In the genomic region with DNA sequence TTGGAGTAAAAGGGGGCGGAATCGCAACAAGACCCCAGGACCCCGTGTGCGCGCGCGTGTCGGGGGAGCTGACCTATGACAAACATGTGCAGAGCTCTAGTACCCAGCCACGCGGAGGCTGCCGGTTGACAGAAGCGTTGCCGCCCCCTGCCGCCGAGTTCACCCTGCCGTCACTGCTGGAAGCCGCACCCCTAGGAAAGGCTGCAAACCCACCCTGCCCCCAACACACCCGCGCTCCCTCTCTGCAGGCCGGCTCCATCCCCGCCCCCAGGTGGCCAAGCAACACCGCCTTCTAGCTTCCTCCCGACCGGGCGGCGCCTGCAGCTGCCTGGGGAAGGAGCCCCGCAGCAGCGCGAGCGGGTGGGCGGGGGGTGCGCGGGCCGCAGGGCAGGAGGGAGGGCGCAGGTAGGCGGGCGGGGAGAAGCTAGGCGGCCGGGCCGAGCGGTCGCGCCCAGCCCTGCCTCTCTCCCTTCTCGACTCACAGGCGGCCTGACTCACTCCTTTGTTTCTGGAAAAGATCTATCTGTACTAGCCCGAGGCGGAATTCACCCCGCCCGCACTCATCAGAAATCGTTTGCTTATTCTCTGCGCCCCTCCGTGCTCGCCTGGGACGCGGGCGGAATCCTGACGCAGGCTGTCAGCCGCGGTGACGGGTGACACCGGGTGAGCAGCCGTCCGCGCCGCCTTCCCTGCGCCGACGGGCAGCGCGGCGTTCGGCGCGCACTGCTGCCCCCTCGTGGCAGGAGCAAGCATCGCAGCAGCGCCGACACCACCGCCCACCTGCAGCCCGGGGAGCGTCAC, we compare ENCODE assay signal across 8 cellular contexts.
DNase-seq lines count a peak whose midpoint lies in the region; ATAC-seq and TF ChIP-seq lines count a peak whose summit lies in the region.

No MANE protein-coding gene starts in this region.

- CTCF ChIA-PET in PC-3 (lab: Charles Lee) = interaction anchor here (0.6 to 2.0 kb wide), 18 partner anchors 15 to 638 kb away, joined by 3 to 18 read pairs (median 4); no protein-coding TSS in a partner anchor

- H3K27me3 Mint-ChIP-seq in activated T-cell treated with anti-CD3 and anti-CD28 coated beads, Interleukin-2, amount 50 U/mL, for 24 hours = no peaks in the 10 kb centered on the region

- no peaks in the 10 kb centered on the region for H3K36me3 Mint-ChIP-seq in activated T-cell treated with anti-CD3 and anti-CD28 coated beads, Interleukin-2, amount 50 U/mL, for 24 hours (ENCODE audit: low read depth)

- no peak for TF ChIP-seq POLR2A in esophagus muscularis mucosa (IDR thresholded peaks at IDR 0.05; ENCODE audit: low read depth)

- peak overlapping the region; percentile 87 for H3K4me2 ChIP-seq in PC-3 (ENCODE audit: low read length)

- H3K27ac Mint-ChIP-seq in activated T-cell treated with anti-CD3 and anti-CD28 coated beads, Interleukin-2, amount 50 U/mL, for 24 hours = peak overlapping the region; percentile 98

- BruUV-seq in PC-3 (replicated peaks; lab: Mats Ljungman, UMichigan) = no TSS peak

- peaks cover 34% of the 10 kb centered on the region for H3K4me1 ChIP-seq in PC-3 (ENCODE audit: insufficient read depth, low read length)
- peaks cover 5 to 23% (median 14%) of the 10 kb centered on the region in 4 donors for H3K4me1 ChIP-seq in esophagus muscularis mucosa
- no peaks in the 10 kb centered on the region for H3K4me1 ChIP-seq in muscle layer of duodenum (ENCODE audit: control insufficient read depth in 1 of 2, insufficient read depth in 2 of 2, low read length in 2 of 2)

- H3K9me3 ChIP-seq in PC-3 (ENCODE audit: low read length) = no peaks in the 10 kb centered on the region
- H3K9me3 ChIP-seq in esophagus muscularis mucosa = no peaks in the 10 kb centered on the region
- H3K9me3 ChIP-seq in muscle layer of duodenum (ENCODE audit: control insufficient read depth in 1 of 2, low read length in 2 of 2) = no peaks in the 10 kb centered on the region

- POLR2A ChIA-PET in PC-3 (lab: Charles Lee; ENCODE audit: unreplicated experiment) = interaction anchor here (0.6 to 1.7 kb wide), 8 partner anchors 21 to 637 kb away, joined by 3 to 21 read pairs (median 6); no protein-coding TSS in a partner anchor

- H4K20me1 ChIP-seq in PC-3 (ENCODE audit: low read length) = no peaks in the 10 kb centered on the region

- no peaks in the 10 kb centered on the region for H3K79me2 ChIP-seq in PC-3 (ENCODE audit: low read length)

- H3K27me3 ChIP-seq in PC-3 (ENCODE audit: low read length) = no peaks in the 10 kb centered on the region
- no peaks in the 10 kb centered on the region for H3K27me3 ChIP-seq in esophagus muscularis mucosa
- H3K27me3 ChIP-seq in muscle layer of duodenum (ENCODE audit: low read depth, low read length) = no peaks in the 10 kb centered on the region

- WGBS in esophagus muscularis mucosa = under 1% methylated on average over 44 of the region's 81 CpGs

- peak; percentile 96 for TF ChIP-seq CTCF in PC-3 (conservative IDR thresholded peaks at IDR 0.05; ENCODE audit: low read depth, low read length)
- peak in 2 of 3 experiments; percentile 95 to 97 for TF ChIP-seq CTCF in esophagus muscularis mucosa (IDR thresholded peaks at IDR 0.05)

- H3K27ac ChIP-seq in PC-3 (ENCODE audit: low read length) = peak overlapping the region; percentile 96
- peak overlapping the region; percentile 84 to 95 (median 90) for H3K27ac ChIP-seq in esophagus muscularis mucosa (replicated peaks in 1 of 4)
- no peak overlapping the region for H3K27ac ChIP-seq in muscle layer of duodenum (ENCODE audit: low read length)

- ATAC-seq in GM21786 (IDR thresholded peaks at IDR 0.05; ENCODE audit: unreplicated experiment) = peak; percentile 88
- ATAC-seq in PC-3 = peak; percentile 80

- DNase-seq in DMS53 treated with DMSO at 0.1 percent for 48 hours (lab: John Stamatoyannopoulos, UW; ENCODE audit: unreplicated experiment) (peak; percentile 68), KG1 (lab: John Stamatoyannopoulos, UW) (peak; percentile 64), PC-3 (peak; percentile 90), esophagus muscularis mucosa (ENCODE audit: extremely low spot score) (peak; percentile 94)
- peak; percentile 93 for DNase-seq in activated T-cell treated with anti-CD3 and anti-CD28 coated beads, Interleukin-2, amount 50 U/mL, for 24 hours
- peak; percentile 90 for DNase-seq in stimulated activated CD8-positive, alpha-beta memory T cell treated with anti-CD3 and anti-CD28 coated beads, Interleukin-7, amount 100 ng/mL, for 24 hours (ENCODE audit: low read depth)

- H3K36me3 ChIP-seq in PC-3 (ENCODE audit: low read depth, low read length) = no peaks in the 10 kb centered on the region
- H3K36me3 ChIP-seq in esophagus muscularis mucosa = no peaks in the 10 kb centered on the region
- H3K36me3 ChIP-seq in muscle layer of duodenum (ENCODE audit: control insufficient read depth in 1 of 2, insufficient read depth in 2 of 2, low read length in 2 of 2) = no peaks in the 10 kb centered on the region

- intact Hi-C loops in PC-3 (cut with micrococcal nuclease) (loop anchor here (1.0 kb wide), 6 partner anchors 20 to 637 kb away; partner anchors contain the start of gene ZBTB20), esophagus muscularis mucosa (cut with DNase I) (loop anchor here (5.0 to 10.0 kb wide), 2 partner anchors 127 to 569 kb away; no protein-coding TSS in a partner anchor)

- H3F3A ChIP-seq in PC-3 (ENCODE audit: low read length, unreplicated experiment) = peaks cover 3% of the 10 kb centered on the region

- H3K4me3 ChIP-seq in PC-3 (ENCODE audit: low read length) (peak overlapping the region; percentile 65), esophagus muscularis mucosa (peak overlapping the region; percentile 69 to 87 (median 73)), muscle layer of duodenum (ENCODE audit: low read depth in 1 of 2, low read length in 2 of 2) (peak overlapping the region; percentile 45 to 69)

- no peaks in the 10 kb centered on the region for H3K9me2 ChIP-seq in PC-3 (replicated peaks; ENCODE audit: low read length)

- TF ChIP-seq EP300 in esophagus muscularis mucosa (IDR thresholded peaks at IDR 0.05) = no peak

- peak overlapping the region; percentile 94 for H3K9ac ChIP-seq in PC-3 (ENCODE audit: low read length)

- no peaks in the 10 kb centered on the region for H3K9me3 Mint-ChIP-seq in activated T-cell treated with anti-CD3 and anti-CD28 coated beads, Interleukin-2, amount 50 U/mL, for 24 hours

- H3K4me1 Mint-ChIP-seq in activated T-cell treated with anti-CD3 and anti-CD28 coated beads, Interleukin-2, amount 50 U/mL, for 24 hours (ENCODE audit: low read depth) = peaks cover 22% of the 10 kb centered on the region

- peak overlapping the region; percentile 86 for H3K4me3 Mint-ChIP-seq in activated T-cell treated with anti-CD3 and anti-CD28 coated beads, Interleukin-2, amount 50 U/mL, for 24 hours

- H2AFZ ChIP-seq in PC-3 (ENCODE audit: low read length) = peak overlapping the region; percentile 73
